15 cellular contexts compared by ENCODE assay signal in genomic region chr15:93070901-93071300, GRCh38. TPM values are rescaled to one million over a fixed set of nuclear protein-coding genes. Genes with fewer than 3 reads are reported as not detected.
A peak's percentile ranks its signal among the peaks of the same experiment; 100 is the strongest.
DNase-seq lines count a peak whose midpoint lies in the region; ATAC-seq and TF ChIP-seq lines count a peak whose summit lies in the region.
"Had no signal": no experiment of that assay in that cellular context is flagged by ENCODE, and none has a peak within 500 bp of the region (broad histone marks: within the 10 kb centered on the region; RNA-seq: fewer than 3 reads in every experiment).

No MANE protein-coding gene starts in this region.

- ATAC-seq in SK-N-SH treated with all-trans-retinoic acid at 6 μM for 48 hours = no peak
- ATAC-seq in omental fat pad (ENCODE audit: low FRiP score) = no peak
- no peak for ATAC-seq in right lobe of liver
- ATAC-seq: activated T-cell treated with anti-CD3 and anti-CD28 coated beads, Interleukin-2, amount 50 U/mL, for 72 hours had no signal

- TF ChIP-seq CTCF in SK-N-SH (IDR thresholded peaks at IDR 0.05) = no peak
- TF ChIP-seq CTCF in neural cell (IDR thresholded peaks at IDR 0.05; ENCODE audit: poor library complexity, severe bottlenecking) = no peak
- no peak for TF ChIP-seq CTCF in tibial nerve (IDR thresholded peaks at IDR 0.05)
- TF ChIP-seq CTCF in omental fat pad (IDR thresholded peaks at IDR 0.05) = no peak
- TF ChIP-seq CTCF in right lobe of liver (IDR thresholded peaks at IDR 0.05) = no peak

- H3K4me3 ChIP-seq in SK-N-SH (ENCODE audit: low read depth in 2 of 2, low read length in 1 of 2) = peak overlapping the region in 1 of 2 experiments; percentile 87; a peak in 1 of 4 replicates
- H3K4me3 ChIP-seq in esophagus (ENCODE audit: low read depth in 1 of 2, low read length in 2 of 2) = peak overlapping the region; percentile 12 to 68
- H3K4me3 ChIP-seq in neural cell (ENCODE audit: low read length) = peak overlapping the region; percentile 90
- H3K4me3 ChIP-seq in tibial nerve = peak overlapping the region; percentile 57 to 82 (median 60)
- no peak overlapping the region for H3K4me3 ChIP-seq in right lobe of liver

- H3K79me2 ChIP-seq in SK-N-SH (ENCODE audit: insufficient read depth) (no peaks in the 10 kb centered on the region), neural cell (replicated peaks; ENCODE audit: insufficient read depth, low read length) (peaks cover 94% of the 10 kb centered on the region)

- H3K27me3 ChIP-seq in SK-N-SH (ENCODE audit: insufficient read depth) = no peaks in the 10 kb centered on the region
- H3K27me3 ChIP-seq in esophagus (ENCODE audit: control insufficient read depth in 1 of 2, insufficient read depth in 2 of 2, low read length in 2 of 2) = no peaks in the 10 kb centered on the region
- H3K27me3 ChIP-seq in neural cell (ENCODE audit: insufficient read depth, low read depth, low read length) = no peaks in the 10 kb centered on the region
- H3K27me3 ChIP-seq in tibial nerve = peaks cover 0 to 4% of the 10 kb centered on the region in 2 donors
- peaks cover 0 to 21% of the 10 kb centered on the region in 2 donors for H3K27me3 ChIP-seq in right lobe of liver

- DNase-seq in SK-N-SH (no peak), tibial nerve (ENCODE audit: low spot score in 2 of 2) (no peak), NCI-H226 (no peak), omental fat pad (ENCODE audit: low spot score) (no peak), right lobe of liver (no peak)
- DNase-seq: 8988T; activated CD4-positive, alpha-beta T cell treated with anti-CD3 and anti-CD28 coated beads, Interleukin-2, amount 10 ng/mL, durations not matched to agents 24 days and 14 days; activated T-cell treated with anti-CD3 and anti-CD28 coated beads, Interleukin-2, amount 50 U/mL, for 72 hours; amygdala; NCI-H1417; NCI-H510A treated with DMSO at 0.1 percent for 48 hours had no signal

- peaks cover 5 to 8% of the 10 kb centered on the region in 2 experiments for H3K4me1 ChIP-seq in SK-N-SH (ENCODE audit: control insufficient read depth in 1 of 2, insufficient read depth in 2 of 2, low read depth in 1 of 2, low read length in 1 of 2)
- peaks cover 3 to 15% of the 10 kb centered on the region in 2 donors for H3K4me1 ChIP-seq in esophagus (ENCODE audit: control insufficient read depth in 2 of 2, insufficient read depth in 2 of 2, low read length in 1 of 2)
- H3K4me1 ChIP-seq in tibial nerve = peaks cover 0 to 73% (median 8%) of the 10 kb centered on the region in 4 donors
- H3K4me1 ChIP-seq in right lobe of liver = peaks cover 0 to 10% (median 0%) of the 10 kb centered on the region in 4 donors

- CTCF ChIA-PET in SK-N-SH (lab: Yijun Ruan, JAX) = interaction anchor here (2.7 to 3.2 kb wide), 3 partner anchors 17 to 1049 kb away, joined by 12 to 20 read pairs (median 15); partner anchors contain the start of gene RGMA

- H3K9ac ChIP-seq in SK-N-SH (no peak overlapping the region), neural cell (ENCODE audit: low read length) (peak overlapping the region; percentile 80)

- no peaks in the 10 kb centered on the region for H3K9me3 ChIP-seq in SK-N-SH
- H3K9me3 ChIP-seq in esophagus (ENCODE audit: control insufficient read depth in 2 of 2, insufficient read depth in 1 of 2, low read depth in 1 of 2, low read length in 1 of 2) = no peaks in the 10 kb centered on the region
- no peaks in the 10 kb centered on the region for H3K9me3 ChIP-seq in neural cell (ENCODE audit: low read length)
- H3K9me3 ChIP-seq in tibial nerve = no peaks in the 10 kb centered on the region
- no peaks in the 10 kb centered on the region for H3K9me3 ChIP-seq in right lobe of liver

- H3K9me2 ChIP-seq in SK-N-SH (no peaks in the 10 kb centered on the region), neural cell (ENCODE audit: insufficient read depth, low read length) (no peaks in the 10 kb centered on the region)

- H3K27ac ChIP-seq in SK-N-SH (ENCODE audit: low read depth in 2 of 2, low read length in 1 of 2) (no peak overlapping the region), esophagus (ENCODE audit: low read depth in 2 of 2, low read length in 1 of 2) (peak overlapping the region in 1 of 2 donors; percentile 58), neural cell (ENCODE audit: low read length) (no peak overlapping the region), tibial nerve (peak overlapping the region in 3 of 4 donors; percentile 66 to 93 (median 86)), right lobe of liver (no peak overlapping the region)

- no peak for TF ChIP-seq RAD21 in SK-N-SH (IDR thresholded peaks at IDR 0.05; ENCODE audit: low read length)
- no peak for TF ChIP-seq RAD21 in neural cell (conservative IDR thresholded peaks at IDR 0.05)

- H3K4me2 ChIP-seq in SK-N-SH = peak overlapping the region; percentile 95; the same call in 1 of the 2 replicates
- H3K4me2 ChIP-seq in neural cell (ENCODE audit: low read length) = peak overlapping the region; percentile 87

- H3F3A ChIP-seq in SK-N-SH (replicated peaks; ENCODE audit: insufficient read depth) (no peaks in the 10 kb centered on the region), neural cell (ENCODE audit: insufficient read depth, low read length, poor library complexity, severe bottlenecking) (no peaks in the 10 kb centered on the region)

- intact Hi-C loops in right lobe of liver (cut with DNase I) = no loop called here

- no peak for TF ChIP-seq POLR2A in tibial nerve (IDR thresholded peaks at IDR 0.05)
- no peak for TF ChIP-seq POLR2A in right lobe of liver (IDR thresholded peaks at IDR 0.05)

- H2AFZ ChIP-seq in SK-N-SH (ENCODE audit: low read depth) (no peak overlapping the region), neural cell (ENCODE audit: low read depth, low read length) (no peak overlapping the region)

- POLR2A ChIA-PET in SK-N-SH (lab: Yijun Ruan, JAX) = no interaction called here

- H4K20me1 ChIP-seq in SK-N-SH (ENCODE audit: insufficient read depth) = no peaks in the 10 kb centered on the region; the same call in 1 of the 2 replicates
- no peaks in the 10 kb centered on the region for H4K20me1 ChIP-seq in neural cell (ENCODE audit: insufficient read depth)

- no peaks in the 10 kb centered on the region for H3K36me3 ChIP-seq in SK-N-SH (replicated peaks in 1 of 2; ENCODE audit: control insufficient read depth in 1 of 2, insufficient read depth in 2 of 2, low read length in 1 of 2)
- peaks cover 0 to 5% of the 10 kb centered on the region in 2 donors for H3K36me3 ChIP-seq in esophagus (ENCODE audit: control insufficient read depth in 2 of 2, insufficient read depth in 2 of 2, low read length in 1 of 2)
- no peaks in the 10 kb centered on the region for H3K36me3 ChIP-seq in neural cell (ENCODE audit: insufficient read depth, low read length)
- peaks cover 0 to 4% (median 0%) of the 10 kb centered on the region in 3 donors for H3K36me3 ChIP-seq in tibial nerve
- H3K36me3 ChIP-seq in right lobe of liver = no peaks in the 10 kb centered on the region

- WGBS in SK-N-SH (ENCODE audit: low lambda C conversion rate) = 87% methylated on average over 4 of the region's 4 CpGs
- 40 to 48% methylated on average over 4 of the region's 4 CpGs for WGBS in esophagus, 2 donors
- 54 to 64% methylated on average over 4 of the region's 4 CpGs for WGBS in tibial nerve, 2 donors
- WGBS in right lobe of liver (ENCODE audit: insufficient coverage, low coverage, low lambda C conversion rate, missing lambda C conversion rate) = 36% methylated on average over 4 of the region's 4 CpGs

- TF ChIP-seq EP300 in SK-N-SH (IDR thresholded peaks at IDR 0.05; ENCODE audit: borderline replicate concordance in 1 of 2, low read depth in 1 of 2, low read length in 1 of 2) (no peak), neural cell (conservative IDR thresholded peaks at IDR 0.05; ENCODE audit: poor library complexity, severe bottlenecking) (no peak), tibial nerve (IDR thresholded peaks at IDR 0.05) (no peak)

TF ChIP-seq in SK-N-SH, 30 proteins besides CTCF, POLR2A, EP300 and RAD21 (continues in another document):
- TF ChIP-seq EZH2phosphoT487 (IDR thresholded peaks at IDR 0.05; ENCODE audit: borderline replicate concordance, low read depth) = no peak
- no peak for TF ChIP-seq MXI1 (IDR thresholded peaks at IDR 0.05; ENCODE audit: low read depth, low read length)

TF ChIP-seq in SK-N-SH treated with all-trans-retinoic acid at 6 μM for 48 hours, 23 proteins besides CTCF, POLR2A, EP300 and RAD21 (continues in another document):
- no peak for TF ChIP-seq OSR1 (CRISPR knock-in tag; IDR thresholded peaks at IDR 0.05)

TF ChIP-seq in neural cell, 6 proteins besides CTCF, POLR2A, EP300 and RAD21 (continues in another document):
- TF ChIP-seq POLR2AphosphoS5 (IDR thresholded peaks at IDR 0.05) = no peak
- no peak for TF ChIP-seq TAF1 (IDR thresholded peaks at IDR 0.05; ENCODE audit: low read depth)
- no peak for TF ChIP-seq MXI1 (conservative IDR thresholded peaks at IDR 0.05; ENCODE audit: poor library complexity, severe bottlenecking)

RNA-seq across cellular contexts. Expression of gene RGMA, which starts 18.1 kb away (rescaled TPM):
- polyA plus RNA-seq in SK-N-SH (2012; rRNA removed) (0.76 and 1.5 TPM in 2 replicates), esophagus (10 to 100 TPM; 27.7 to 30.9 TPM), neural cell (9.5 and 16.6 TPM in 2 replicates)
- 0.76 and 1.3 TPM in 2 replicates for polyA plus RNA-seq in SK-N-SH (2012; cell fraction: cytosol; rRNA removed)
- polyA plus RNA-seq in SK-N-SH (2012; cell fraction: nucleus; rRNA removed) = 1.2 and 1.3 TPM in 2 replicates
- 27.8 and 31.2 TPM in 2 replicates for polyA minus RNA-seq in neural cell
- total RNA-seq in tibial nerve (100 to 1,000 TPM in 1 of 4 donors, 10 to 100 TPM in 3; 28.2 to 110 (median 45.6) TPM), omental fat pad (10 to 100 TPM in 1 of 4 donors, 1 to 10 TPM in 3; 5.6 to 12.8 (median 8.5) TPM), right lobe of liver (under 1 TPM in 4 of 6 experiments, not detected in 2; 0.06 to 0.32 (median 0.25) TPM)
- total RNA-seq: RPMI7951 had no signal

Comparison
In these comparisons a context has a peak if more than half of its experiments do, and no peak if none do; other contexts are left out.
1. H3K27ac ChIP-seq: peak in tibial nerve (3 of 4); none in SK-N-SH (0 of 2), neural cell (single experiment) and right lobe of liver (0 of 3).
2. H3K4me3 ChIP-seq: peak in esophagus (2 of 2), neural cell (single experiment) and tibial nerve (4 of 4); none in right lobe of liver (0 of 3).
3. RNA of gene RGMA, which starts 18.1 kb away (total RNA-seq): 28.2 to 110 TPM in tibial nerve and 5.6 to 12.8 TPM in omental fat pad; 0.06 to 0.32 TPM in right lobe of liver; every median in the first group is over 4 times any median in the second.